Comparison of ENCODE assay signal across 2 cellular contexts in genomic region chr1:213318458-213318857, GRCh38.
DNase-seq lines count a peak whose midpoint lies in the region; ATAC-seq, FAIRE-seq and TF ChIP-seq lines count a peak whose summit lies in the region.
"Not testable (repeated sequence)": the region's sequence is repeated elsewhere in the genome, so short reads cannot be mapped to it uniquely, and the experiment has no call there.

No MANE protein-coding gene starts in this region.

- TF ChIP-seq CTCF in K562 (IDR thresholded peaks at IDR 0.05 in 2 of 3, conservative IDR thresholded peaks at IDR 0.05 in 1 of 3; ENCODE audit: insufficient read depth in 2 of 3, low read depth in 1 of 3, low read length in 3 of 3); endodermal cell (conservative IDR thresholded peaks at IDR 0.05): not testable (repeated sequence)

- not testable (repeated sequence) for H3K9me3 ChIP-seq in K562 (replicated peaks; ENCODE audit: control insufficient read depth, insufficient read depth, low read depth, low read length)
- H3K9me3 ChIP-seq in endodermal cell (ENCODE audit: control insufficient read depth, low read length), result peaks cover 29% of the 10 kb centered on the region

- H4K20me1 ChIP-seq in K562 (replicated peaks; ENCODE audit: control insufficient read depth, insufficient read depth, low read length), result not testable (repeated sequence)

- not testable (repeated sequence) for H3K27me3 Mint-ChIP-seq in endodermal cell (ENCODE audit: insufficient read depth)

- not testable (repeated sequence) for BruUV-seq in K562 (replicated peaks; lab: Mats Ljungman, UMichigan)

- TF ChIP-seq RAD21 in K562 (CRISPR knock-in tag; conservative IDR thresholded peaks at IDR 0.05 in 1 of 2, IDR thresholded peaks at IDR 0.05 in 1 of 2), result not testable (repeated sequence)

- not testable (repeated sequence) for H3K79me2 ChIP-seq in K562 (ENCODE audit: control insufficient read depth, insufficient read depth, low read length)

- not testable (repeated sequence) for TF ChIP-seq EP300 in K562 (IDR thresholded peaks at IDR 0.05; ENCODE audit: low read length)

- FAIRE-seq in K562 (lab: Jason Lieb, UNC), result not testable (repeated sequence)

- DNase-seq in K562 (ENCODE audit: extremely low read depth in 1 of 4, low spot score in 3 of 4); endodermal cell: not testable (repeated sequence)

- 0% methylated on average over 1 of the region's 1 CpG for WGBS in K562 (ENCODE audit: insufficient coverage, low coverage, missing lambda C conversion rate)
- no CpG with 5 or more reads among the region's 1 CpG for WGBS in endodermal cell (ENCODE audit: insufficient coverage in 1 of 2, insufficient read length in 1 of 2), 2 experiments

- not testable (repeated sequence) for H3K9ac ChIP-seq in K562 (ENCODE audit: insufficient read depth in 1 of 2, low read depth in 2 of 2, low read length in 2 of 2); endodermal cell (ENCODE audit: extremely low read depth, low read length, poor library complexity, severe bottlenecking)

- H3K4me2 ChIP-seq in K562 (ENCODE audit: insufficient read depth, low read length), result not testable (repeated sequence)

- CTCF ChIA-PET in K562 (lab: Yijun Ruan, JAX; ENCODE audit: low intra/inter-chr PET ratio), result not testable (repeated sequence)

- not testable (repeated sequence) for H2AFZ ChIP-seq in K562 (ENCODE audit: low read depth, low read length)

- H3K36me3 Mint-ChIP-seq in endodermal cell (ENCODE audit: low read depth), result not testable (repeated sequence)

- POLR2A ChIA-PET in K562 (lab: Yijun Ruan, JAX), result interaction anchor here (0.7 to 0.8 kb wide), 2 partner anchors 13 to 18 kb away, joined by 3 read pairs; no protein-coding TSS in a partner anchor

- not testable (repeated sequence) for H3K4me3 Mint-ChIP-seq in endodermal cell

- H3K27me3 ChIP-seq in K562 (ENCODE audit: control insufficient read depth in 2 of 2, insufficient read depth in 2 of 2, low read length in 2 of 2); endodermal cell (ENCODE audit: control insufficient read depth, insufficient read depth, low read length, poor library complexity, severe bottlenecking): not testable (repeated sequence)

- H3K4me1 ChIP-seq in K562 (replicated peaks in 1 of 2; ENCODE audit: control insufficient read depth in 2 of 2, insufficient read depth in 2 of 2, low read length in 2 of 2); endodermal cell (ENCODE audit: control insufficient read depth, insufficient read depth, low read length): not testable (repeated sequence)

- TF ChIP-seq POLR2A in K562 (conservative IDR thresholded peaks at IDR 0.05), result not testable (repeated sequence)

- H3K4me3 ChIP-seq in K562, result not testable (repeated sequence)
- H3K4me3 ChIP-seq in endodermal cell (ENCODE audit: low read length), result peak overlapping the region; percentile 19

- not testable (repeated sequence) for H3K27ac Mint-ChIP-seq in endodermal cell

- not testable (repeated sequence) for H3K9me1 ChIP-seq in K562 (ENCODE audit: control insufficient read depth, insufficient read depth, low read length)

- in situ Hi-C loops in K562 (cut with MboI), result not testable (repeated sequence)

- peaks cover 14% of the 10 kb centered on the region for H3K4me1 Mint-ChIP-seq in endodermal cell

- ATAC-seq in K562, result not testable (repeated sequence)

- intact Hi-C loops in K562 (cut with micrococcal nuclease), result not testable (repeated sequence)

- H3K27ac ChIP-seq in K562 (ENCODE audit: extremely low read depth, low read depth, low read length); endodermal cell (ENCODE audit: low read depth, low read length): not testable (repeated sequence)

- H3K36me3 ChIP-seq in K562 (ENCODE audit: control insufficient read depth, insufficient read depth, low read length); endodermal cell (ENCODE audit: control insufficient read depth, insufficient read depth, low read length): not testable (repeated sequence)

- H3K9me3 Mint-ChIP-seq in endodermal cell, result peaks cover 27% of the 10 kb centered on the region

TF ChIP-seq in K562, 482 proteins besides CTCF, POLR2A, EP300 and RAD21:
- TF ChIP-seq, protein P1, sequence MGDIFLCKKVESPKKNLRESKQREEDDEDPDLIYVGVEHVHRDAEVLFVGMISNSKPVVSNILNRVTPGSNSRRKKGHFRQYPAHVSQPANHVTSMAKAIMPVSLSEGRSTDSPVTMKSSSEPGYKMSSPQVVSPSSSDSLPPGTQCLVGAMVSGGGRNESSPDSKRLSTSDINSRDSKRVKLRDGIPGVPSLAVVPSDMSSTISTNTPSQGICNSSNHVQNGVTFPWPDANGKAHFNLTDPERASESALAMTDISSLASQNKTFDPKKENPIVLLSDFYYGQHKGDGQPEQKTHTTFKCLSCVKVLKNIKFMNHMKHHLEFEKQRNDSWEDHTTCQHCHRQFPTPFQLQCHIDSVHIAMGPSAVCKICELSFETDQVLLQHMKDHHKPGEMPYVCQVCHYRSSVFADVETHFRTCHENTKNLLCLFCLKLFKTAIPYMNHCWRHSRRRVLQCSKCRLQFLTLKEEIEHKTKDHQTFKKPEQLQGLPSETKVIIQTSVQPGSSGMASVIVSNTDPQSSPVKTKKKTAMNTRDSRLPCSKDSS (IDR thresholded peaks at IDR 0.05; ENCODE audit: low read depth, partially characterized antibody), result peak; percentile 50
- peak; percentile 96 for TF ChIP-seq ZNF431 (CRISPR knock-in tag; IDR thresholded peaks at IDR 0.05)
